Comparison of ENCODE assay signal across 8 cellular contexts in the genomic region with DNA sequence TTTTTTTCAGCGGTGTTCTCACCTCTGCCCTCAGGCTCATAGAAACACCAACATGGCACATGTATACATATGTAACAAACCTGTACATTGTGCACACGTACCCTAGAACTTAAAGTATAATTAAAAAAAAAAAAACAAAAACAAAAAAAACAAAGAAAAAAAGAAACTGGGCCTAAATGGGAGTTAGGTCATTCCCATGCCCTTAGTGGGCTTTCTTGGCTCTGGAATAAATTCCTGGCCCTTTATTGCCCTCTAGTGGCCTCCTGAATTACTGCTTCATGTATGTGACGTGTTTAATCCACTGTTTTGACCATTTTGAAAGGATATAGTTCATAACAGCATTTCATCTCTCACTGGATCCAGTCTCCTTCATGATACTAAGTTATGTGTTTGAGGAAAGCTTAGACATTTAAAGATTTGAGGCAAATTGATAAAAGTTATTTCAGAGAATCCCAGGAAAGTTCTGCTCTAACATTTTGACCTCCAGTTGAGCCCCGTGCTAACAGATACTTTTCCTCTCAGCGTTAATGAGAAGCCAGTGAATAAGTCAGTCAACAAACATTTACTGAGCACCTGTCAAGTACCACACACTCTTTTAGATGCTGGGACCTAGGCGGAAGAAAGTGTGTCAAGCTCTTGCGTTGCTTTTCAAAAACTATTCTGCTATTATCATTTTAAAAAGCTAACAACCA. TPM values are rescaled to one million over a fixed set of nuclear protein-coding genes. Genes with fewer than 3 reads are reported as not detected.
DNase-seq lines count a peak whose midpoint lies in the region; ATAC-seq and TF ChIP-seq lines count a peak whose summit lies in the region.

No MANE protein-coding gene starts in this region.

- H3K14ac ChIP-seq in neuronal stem cell (ENCODE audit: low read length) = no peak overlapping the region

- H4K91ac ChIP-seq in neuronal stem cell (ENCODE audit: low read depth, low read length, poor library complexity) = no peak overlapping the region

- H3K4me3 ChIP-seq in AG09309 (ENCODE audit: control insufficient read depth, low read depth, low read length) = no peak overlapping the region
- H3K4me3 ChIP-seq in fibroblast of villous mesenchyme (ENCODE audit: low read depth, low read length) = no peak overlapping the region
- no peak overlapping the region for H3K4me3 ChIP-seq in neuronal stem cell (ENCODE audit: low read length in 2 of 2)

- H2AK5ac ChIP-seq in neuronal stem cell (ENCODE audit: low read depth, low read length) = no peak overlapping the region

- no peak overlapping the region for H2AFZ ChIP-seq in neuronal stem cell (ENCODE audit: low read length)

- no CpG with 5 or more reads among the region's 7 CpGs for WGBS in neuronal stem cell (ENCODE audit: extremely low coverage in 2 of 2, insufficient read length in 2 of 2, insufficient replicate concordance in 1 of 2), 2 donors

- H3K79me1 ChIP-seq in neuronal stem cell (ENCODE audit: low read depth, low read length) = no peaks in the 10 kb centered on the region

- peaks cover 0 to 8% (median 0%) of the 10 kb centered on the region in 3 experiments for H3K27me3 ChIP-seq in neuronal stem cell (ENCODE audit: control insufficient read depth in 3 of 3, insufficient read depth in 3 of 3, low read depth in 1 of 3, low read length in 3 of 3)

- TF ChIP-seq CTCF in AG09309 (IDR thresholded peaks at IDR 0.05; ENCODE audit: control insufficient read depth, insufficient read depth, low read depth, low read length, missing control alignments) = peak; percentile 75
- TF ChIP-seq CTCF in GM10248 (IDR thresholded peaks at IDR 0.05; ENCODE audit: control extremely low read depth, extremely low read depth, low read depth, missing control alignments) = peak; percentile 79
- peak; percentile 95 for TF ChIP-seq CTCF in VCaP (conservative IDR thresholded peaks at IDR 0.05)
- TF ChIP-seq CTCF in fibroblast of villous mesenchyme (IDR thresholded peaks at IDR 0.05; ENCODE audit: insufficient read depth, low read depth, low read length) = peak; percentile 81

- H3K9ac ChIP-seq in neuronal stem cell (ENCODE audit: low read depth, low read length, poor library complexity) = no peak overlapping the region

- DNase-seq in AG09309 (ENCODE audit: low read depth) (peak; percentile 57), GM10248 (ENCODE audit: extremely low spot score) (no peak), NCI-H187 treated with DMSO at 0.1 percent for 48 hours (lab: John Stamatoyannopoulos, UW) (peak; percentile 53), fibroblast of villous mesenchyme (ENCODE audit: low read depth) (peak; percentile 87), neuronal stem cell (ENCODE audit: low spot score) (peak; percentile 62)

- H2BK120ac ChIP-seq in neuronal stem cell (ENCODE audit: low read depth, low read length) = no peak overlapping the region

- ATAC-seq in activated CD4-positive, CD25-positive, alpha-beta regulatory T cell treated with anti-CD3 and anti-CD28 coated beads, Interleukin-2, amount 50 U/mL, for 24 hours = no peak
- no peak for ATAC-seq in HG03045 (IDR thresholded peaks at IDR 0.05; ENCODE audit: unreplicated experiment)

- H3K4me2 ChIP-seq in neuronal stem cell (ENCODE audit: insufficient read depth, low read length, poor library complexity, severe bottlenecking) = no peak overlapping the region

- no peaks in the 10 kb centered on the region for H3K4me1 ChIP-seq in neuronal stem cell (ENCODE audit: control insufficient read depth in 2 of 2, insufficient read depth in 1 of 2, low read depth in 1 of 2, low read length in 2 of 2)

- H3K27ac ChIP-seq in VCaP (no peak overlapping the region), neuronal stem cell (replicated peaks; ENCODE audit: low read length) (no peak overlapping the region)

- no peak overlapping the region for H2BK5ac ChIP-seq in neuronal stem cell (ENCODE audit: low read length)

- no peak overlapping the region for H3K18ac ChIP-seq in neuronal stem cell (ENCODE audit: low read length)

- H3K36me3 ChIP-seq in neuronal stem cell (replicated peaks in 1 of 2; ENCODE audit: control insufficient read depth in 2 of 2, insufficient read depth in 2 of 2, low read length in 2 of 2) = no peaks in the 10 kb centered on the region

- H4K8ac ChIP-seq in neuronal stem cell (ENCODE audit: low read depth, low read length) = no peak overlapping the region

- peaks cover 4 to 7% of the 10 kb centered on the region in 2 donors for H3K9me3 ChIP-seq in neuronal stem cell (replicated peaks in 1 of 2; ENCODE audit: control insufficient read depth in 2 of 2, insufficient read depth in 1 of 2, low read depth in 1 of 2, low read length in 2 of 2)

- no peak overlapping the region for H2BK12ac ChIP-seq in neuronal stem cell (ENCODE audit: low read length)

- no peak overlapping the region for H3K23ac ChIP-seq in neuronal stem cell (ENCODE audit: low read depth, low read length, poor library complexity)

- H3K4ac ChIP-seq in neuronal stem cell (ENCODE audit: low read length) = no peak overlapping the region

- POLR2A ChIA-PET in GM10248 (lab: Yijun Ruan, JAX) = no interaction called here

- no peak overlapping the region for H2BK15ac ChIP-seq in neuronal stem cell (ENCODE audit: low read length)

- CTCF ChIA-PET in GM10248 (lab: Yijun Ruan, JAX) = interaction anchor here (0.7 to 10.3 kb wide), 32 partner anchors 7 to 532 kb away, joined by 3 to 113 read pairs (median 4); no protein-coding TSS in a partner anchor

RNA-seq across cellular contexts. Expression of a gene that starts 54.7 kb away (rescaled TPM):
- 34.8 and 55.3 TPM in 2 replicates for total RNA-seq in fibroblast of villous mesenchyme
- polyA plus RNA-seq in neuronal stem cell (2013, experiment 1 of 2) = 24.2 TPM
- 25.2 TPM for polyA plus RNA-seq in neuronal stem cell (2013, experiment 2 of 2)
